Comparison of ENCODE assay signal across 1 cellular context in genomic region chr2:54115284-54116137, GRCh38.
TF ChIP-seq lines count a peak whose summit lies in the region.

TSS of gene ACYP2 (plus strand) at chr2:54115615.

TF ChIP-seq in K562, 482 proteins besides CTCF, POLR2A, EP300 and RAD21 (continued from another document and continues in another):
- 0 out of 2 replicates have a peak, but pooled peaks have one; percentile 26 for TF ChIP-seq ZNF592 (IDR thresholded peaks at IDR 0.05)
- TF ChIP-seq CBX1 (IDR thresholded peaks at IDR 0.05; ENCODE audit: low read depth) = peak; percentile 46; the same call in 1 of the 2 replicates
- TF ChIP-seq SMAD1 (IDR thresholded peaks at IDR 0.05; ENCODE audit: low read depth, low read length, partially characterized antibody) = peak; percentile 83
- no peak for TF ChIP-seq CGGBP1 (CRISPR knock-in tag; IDR thresholded peaks at IDR 0.05)
- TF ChIP-seq ARID4B (CRISPR knock-in tag; IDR thresholded peaks at IDR 0.05) = peak; percentile 18; the same call in 1 of the 2 replicates
- no peak for TF ChIP-seq ADNP (tag; IDR thresholded peaks at IDR 0.05)
- no peak for TF ChIP-seq ZNF398 (CRISPR knock-in tag; IDR thresholded peaks at IDR 0.05)
- TF ChIP-seq PHF20 (IDR thresholded peaks at IDR 0.05; ENCODE audit: partially characterized antibody) = peak; percentile 92
- TF ChIP-seq PCBP1 (IDR thresholded peaks at IDR 0.05; ENCODE audit: low read depth, low read length, poor library complexity, severe bottlenecking) = peak; percentile 5
- no peak for TF ChIP-seq RBM25 (IDR thresholded peaks at IDR 0.05; ENCODE audit: low read depth, low read length, severe bottlenecking)
- TF ChIP-seq ZNF583 (CRISPR knock-in tag; IDR thresholded peaks at IDR 0.05) = 0 out of 2 replicates have a peak, but pooled peaks have one; percentile 30
- TF ChIP-seq MEIS2 (IDR thresholded peaks at IDR 0.05; ENCODE audit: partially characterized antibody) = peak; percentile 77
- TF ChIP-seq ZNF589 (CRISPR knock-in tag; IDR thresholded peaks at IDR 0.05; ENCODE audit: low read depth) = no peak
- TF ChIP-seq CTBP1 (IDR thresholded peaks at IDR 0.05; ENCODE audit: borderline replicate concordance) = peak; percentile 82
- peak; percentile 68 for TF ChIP-seq GTF2A2 (tag; IDR thresholded peaks at IDR 0.05)
- peak; percentile 76; the same call in 1 of the 2 replicates for TF ChIP-seq FOXP1 (CRISPR knock-in tag; IDR thresholded peaks at IDR 0.05)
- TF ChIP-seq ZNF263 (CRISPR knock-in tag; IDR thresholded peaks at IDR 0.05; ENCODE audit: borderline replicate concordance) = peak; percentile 52; the same call in 1 of the 2 replicates
- TF ChIP-seq CREM (IDR thresholded peaks at IDR 0.05; ENCODE audit: low read depth) = peak; percentile 81
- no peak for TF ChIP-seq ZNF274 (IDR thresholded peaks at IDR 0.05; ENCODE audit: borderline replicate concordance, low read depth, low read length)
- TF ChIP-seq ZKSCAN3 (CRISPR knock-in tag; IDR thresholded peaks at IDR 0.05) = no peak
- TF ChIP-seq TAF7 (tag; IDR thresholded peaks at IDR 0.05) = peak; percentile 90
- no peak for TF ChIP-seq TSC22D4 (tag; IDR thresholded peaks at IDR 0.05)
- no peak for TF ChIP-seq DLX4 (CRISPR knock-in tag; IDR thresholded peaks at IDR 0.05)
- no peak for TF ChIP-seq ATF2 (CRISPR knock-in tag; IDR thresholded peaks at IDR 0.05)
- peak; percentile 68; the same call in 1 of the 2 replicates for TF ChIP-seq ZKSCAN1 (IDR thresholded peaks at IDR 0.05; ENCODE audit: low read depth, low read length)
- no peak; the same call in 1 of the 2 replicates for TF ChIP-seq THAP12 (CRISPR knock-in tag; IDR thresholded peaks at IDR 0.05)
- TF ChIP-seq RUNX1 (IDR thresholded peaks at IDR 0.05; ENCODE audit: low read depth) = 0 out of 2 replicates have a peak, but pooled peaks have one; percentile 24
- TF ChIP-seq ZKSCAN8 (CRISPR knock-in tag; IDR thresholded peaks at IDR 0.05) = peak; percentile 24; the same call in 1 of the 2 replicates
- TF ChIP-seq RAD51 (IDR thresholded peaks at IDR 0.05; ENCODE audit: borderline replicate concordance, low read depth) = peak; percentile 57; the same call in 1 of the 2 replicates
- peak; percentile 72; the same call in 1 of the 2 replicates for TF ChIP-seq KAT7 (CRISPR knock-in tag; IDR thresholded peaks at IDR 0.05; ENCODE audit: borderline replicate concordance)
- 0 out of 2 replicates have a peak, but pooled peaks have one; percentile 40 for TF ChIP-seq NFIC (IDR thresholded peaks at IDR 0.05)
- TF ChIP-seq ZNF511 (CRISPR knock-in tag; IDR thresholded peaks at IDR 0.05) = peak; percentile 92
- TF ChIP-seq THRB (CRISPR knock-in tag; conservative IDR thresholded peaks at IDR 0.05) = 0 out of 2 replicates have a peak, but pooled peaks have one; percentile 51
- no peak for TF ChIP-seq TOE1 (IDR thresholded peaks at IDR 0.05; ENCODE audit: borderline replicate concordance)
- no peak for TF ChIP-seq TOE1 (CRISPR knock-in tag; IDR thresholded peaks at IDR 0.05; ENCODE audit: borderline replicate concordance, low read depth)
- TF ChIP-seq SP1 (CRISPR knock-in tag; IDR thresholded peaks at IDR 0.05) = peak; percentile 86
- peak in 1 of 2 experiments; percentile 86; a peak in 2 of 4 replicates for TF ChIP-seq ZNF639 (CRISPR knock-in tag; conservative IDR thresholded peaks at IDR 0.05 in 1 of 2, IDR thresholded peaks at IDR 0.05 in 1 of 2)
- TF ChIP-seq ZEB2 (IDR thresholded peaks at IDR 0.05) = peak; percentile 32; the same call in 1 of the 2 replicates
- TF ChIP-seq SREBF2 (CRISPR knock-in tag; IDR thresholded peaks at IDR 0.05) = no peak
